In genomic region chr4:165765053-165765452, GRCh38 we compare ENCODE assay signal across 23 cellular contexts.
A peak's percentile ranks its signal among the peaks of the same experiment; 100 is the strongest.
DNase-seq lines count a peak whose midpoint lies in the region; TF ChIP-seq lines count a peak whose summit lies in the region.
"Had no signal": no experiment of that assay in that cellular context is flagged by ENCODE, and none has a peak within 500 bp of the region (broad histone marks: within the 10 kb centered on the region; RNA-seq: fewer than 3 reads in every experiment).

No MANE protein-coding gene starts in this region.

- BruUV-seq in MCF 10A (replicated peaks; lab: Mats Ljungman, UMichigan), result no TSS peak

- H3K4me3 Mint-ChIP-seq in MCF 10A (ENCODE audit: unreplicated experiment) (no peak overlapping the region), glutamatergic neuron (ENCODE audit: unreplicated experiment) (no peak overlapping the region)
- H3K4me3 Mint-ChIP-seq: activated naive CD8-positive, alpha-beta T cell treated with anti-CD3 and anti-CD28 coated beads for 36 hours; activated T-helper 17 cell treated with anti-CD3 and anti-CD28 coated beads, Interleukin-2, amount 50 U/mL, for 72 hours; neural crest cell had no signal

- H3K9me2 ChIP-seq in hepatocyte (replicated peaks; ENCODE audit: insufficient read depth), result no peaks in the 10 kb centered on the region

- POLR2A ChIA-PET in MCF 10A (lab: Yijun Ruan, JAX), result interaction anchor here (0.6 to 1.6 kb wide), 4 partner anchors 10 to 26 kb away, joined by 3 to 10 read pairs (median 4); no protein-coding TSS in a partner anchor

- TF ChIP-seq CTCF in MCF 10A (IDR thresholded peaks at IDR 0.05; ENCODE audit: unreplicated experiment), result no peak
- TF ChIP-seq CTCF in breast epithelium (IDR thresholded peaks at IDR 0.05), result no peak
- no peak for TF ChIP-seq CTCF in hepatocyte (IDR thresholded peaks at IDR 0.05; ENCODE audit: poor library complexity)
- no peak for TF ChIP-seq CTCF in glutamatergic neuron (IDR thresholded peaks at IDR 0.05; ENCODE audit: partially characterized antibody, unreplicated experiment)

- H3K9me3 Mint-ChIP-seq in MCF 10A (ENCODE audit: unreplicated experiment) (no peaks in the 10 kb centered on the region), glutamatergic neuron (ENCODE audit: unreplicated experiment) (peaks cover 2% of the 10 kb centered on the region)
- H3K9me3 Mint-ChIP-seq: activated naive CD8-positive, alpha-beta T cell treated with anti-CD3 and anti-CD28 coated beads for 36 hours; activated T-helper 17 cell treated with anti-CD3 and anti-CD28 coated beads, Interleukin-2, amount 50 U/mL, for 72 hours had no signal

- peak overlapping the region in 1 of 2 donors; percentile 15 for H3K27ac ChIP-seq in breast epithelium
- no peak overlapping the region for H3K27ac ChIP-seq in hepatocyte
- H3K27ac ChIP-seq: C4-2B, HL-60, Peyer's patch, VCaP had no signal

- H3K27ac Mint-ChIP-seq in MCF 10A (ENCODE audit: low read depth, unreplicated experiment) (peak overlapping the region; percentile 43), glutamatergic neuron (ENCODE audit: unreplicated experiment) (no peak overlapping the region)
- H3K27ac Mint-ChIP-seq: activated naive CD8-positive, alpha-beta T cell treated with anti-CD3 and anti-CD28 coated beads for 36 hours; activated T-helper 17 cell treated with anti-CD3 and anti-CD28 coated beads, Interleukin-2, amount 50 U/mL, for 72 hours had no signal

- no peaks in the 10 kb centered on the region for H3K27me3 Mint-ChIP-seq in MCF 10A (ENCODE audit: insufficient read depth, unreplicated experiment)
- no peaks in the 10 kb centered on the region for H3K27me3 Mint-ChIP-seq in glutamatergic neuron (ENCODE audit: unreplicated experiment)
- H3K27me3 Mint-ChIP-seq: activated naive CD8-positive, alpha-beta T cell treated with anti-CD3 and anti-CD28 coated beads for 36 hours had no signal

- H3K36me3 ChIP-seq in breast epithelium (no peaks in the 10 kb centered on the region), hepatocyte (replicated peaks; ENCODE audit: insufficient read depth, low read depth) (no peaks in the 10 kb centered on the region)
- H3K36me3 ChIP-seq: Peyer's patch, sigmoid colon had no signal

- H3K9me3 ChIP-seq in breast epithelium (no peaks in the 10 kb centered on the region), hepatocyte (ENCODE audit: low read depth) (no peaks in the 10 kb centered on the region)
- H3K9me3 ChIP-seq: mucosa of descending colon, Peyer's patch, sigmoid colon had no signal

- no peak for TF ChIP-seq POLR2A in breast epithelium (IDR thresholded peaks at IDR 0.05)

- WGBS in hepatocyte (ENCODE audit: low lambda C conversion rate, missing lambda C conversion rate), result 74% methylated on average over 1 of the region's 1 CpG

- H3K4me1 Mint-ChIP-seq in MCF 10A (ENCODE audit: insufficient read depth, unreplicated experiment), result peaks cover 9% of the 10 kb centered on the region
- H3K4me1 Mint-ChIP-seq in glutamatergic neuron (ENCODE audit: low read depth, unreplicated experiment), result peaks cover 2% of the 10 kb centered on the region
- H3K4me1 Mint-ChIP-seq: activated naive CD8-positive, alpha-beta T cell treated with anti-CD3 and anti-CD28 coated beads for 36 hours; activated T-helper 17 cell treated with anti-CD3 and anti-CD28 coated beads, Interleukin-2, amount 50 U/mL, for 72 hours; neural crest cell had no signal

- H3K36me3 Mint-ChIP-seq in MCF 10A (ENCODE audit: insufficient read depth, unreplicated experiment) (peaks cover 8% of the 10 kb centered on the region), glutamatergic neuron (ENCODE audit: unreplicated experiment) (no peaks in the 10 kb centered on the region)
- H3K36me3 Mint-ChIP-seq: activated naive CD8-positive, alpha-beta T cell treated with anti-CD3 and anti-CD28 coated beads for 36 hours had no signal

- peak; percentile 79 for DNase-seq in MCF 10A (ENCODE audit: unreplicated experiment)
- DNase-seq in breast epithelium (ENCODE audit: low spot score in 2 of 2), result no peak
- DNase-seq in amniotic epithelial cell (ENCODE audit: low read depth), result peak; percentile 3
- peak; percentile 26 for DNase-seq in hepatocyte (ENCODE audit: low spot score)
- no peak for DNase-seq in activated CD4-positive, alpha-beta T cell treated with anti-CD3 and anti-CD28 coated beads for 1 hour
- no peak for DNase-seq in NCI-H2081 (lab: John Stamatoyannopoulos, UW)
- DNase-seq in glutamatergic neuron, result no peak
- DNase-seq: activated CD8-positive, alpha-beta memory T cell treated with anti-CD3 and anti-CD28 coated beads, Interleukin-2, amount 50 U/mL, for 4 hours; activated naive CD8-positive, alpha-beta T cell treated with anti-CD3 and anti-CD28 coated beads for 36 hours; effector memory CD4-positive, alpha-beta T cell; head of caudate nucleus; left ventricle myocardium superior; mucosa of descending colon; NK-92 treated with Interleukin-12 subunit alpha and Interleukin-12 subunit beta, amount 100 ng/mL, for 24 hours; Peyer's patch; posterior cingulate gyrus; sigmoid colon; stimulated activated CD4-positive, alpha-beta T cell treated with anti-CD3 and anti-CD28 coated beads, Interleukin-15, amount 100 ng/mL, for 24 hours had no signal

- no peaks in the 10 kb centered on the region for H4K20me1 ChIP-seq in hepatocyte (ENCODE audit: insufficient read depth, poor library complexity, severe bottlenecking)

- H3K4me1 ChIP-seq in breast epithelium (no peaks in the 10 kb centered on the region), hepatocyte (ENCODE audit: insufficient read depth) (no peaks in the 10 kb centered on the region)
- H3K4me1 ChIP-seq: Peyer's patch, sigmoid colon had no signal

- intact Hi-C loops in MCF 10A (cut with micrococcal nuclease) (no loop called here), breast epithelium (cut with DNase I; ENCODE audit: low total_unique reads) (no loop called here)

- H3K4me2 ChIP-seq in hepatocyte, result no peak overlapping the region

- H3K79me2 ChIP-seq in hepatocyte, result no peaks in the 10 kb centered on the region

- H3K27me3 ChIP-seq in breast epithelium (no peaks in the 10 kb centered on the region), hepatocyte (no peaks in the 10 kb centered on the region)
- H3K27me3 ChIP-seq: Peyer's patch, sigmoid colon had no signal

- CTCF ChIA-PET in MCF 10A (lab: Yijun Ruan, JAX), result interaction anchor here (0.6 to 0.7 kb wide), 2 partner anchors 13 to 228 kb away, joined by 3 to 4 read pairs; no protein-coding TSS in a partner anchor

- no peak overlapping the region for H2AFZ ChIP-seq in hepatocyte

- H3K4me3 ChIP-seq in breast epithelium (no peak overlapping the region), hepatocyte (no peak overlapping the region)
- H3K4me3 ChIP-seq: mucosa of descending colon, Peyer's patch, sigmoid colon had no signal

Comparison
In these comparisons a context has a peak if more than half of its experiments do, and no peak if none do; other contexts are left out.
1. DNase-seq: peak in MCF 10A (single experiment), amniotic epithelial cell (single experiment) and hepatocyte (single experiment); none in breast epithelium (0 of 2), activated CD4-positive, alpha-beta T cell treated with anti-CD3 and anti-CD28 coated beads for 1 hour (single experiment), NCI-H2081 (0 of 2) and glutamatergic neuron (single experiment).